In the genomic region with DNA sequence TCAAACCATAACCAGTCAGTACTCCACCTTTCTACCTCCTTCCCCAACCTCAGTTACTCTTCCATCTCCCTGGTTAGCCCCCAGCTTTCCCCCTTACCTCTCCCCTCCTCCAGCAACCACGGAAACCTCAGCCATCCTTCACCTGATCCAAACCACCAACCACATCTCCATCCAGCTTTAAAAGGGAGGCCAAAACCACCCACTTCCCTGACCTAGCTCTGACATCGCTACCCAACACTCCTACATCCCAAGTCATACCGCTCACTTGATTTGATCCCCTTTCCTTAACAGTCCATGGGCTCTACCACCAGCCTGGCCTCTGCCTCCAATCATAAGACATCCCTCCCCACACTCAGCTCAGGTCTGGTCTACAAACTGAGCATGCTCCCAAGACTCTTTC, we compare ENCODE assay signal across 9 cellular contexts. TPM values are rescaled to one million over a fixed set of nuclear protein-coding genes. Genes with fewer than 3 reads are reported as not detected.
DNase-seq lines count a peak whose midpoint lies in the region; ATAC-seq and TF ChIP-seq lines count a peak whose summit lies in the region.
"Had no signal": no experiment of that assay in that cellular context is flagged by ENCODE, and none has a peak within 500 bp of the region (broad histone marks: within the 10 kb centered on the region; RNA-seq: fewer than 3 reads in every experiment).

No MANE protein-coding gene starts in this region.

- TF ChIP-seq POLR2A in NB4 (IDR thresholded peaks at IDR 0.05; ENCODE audit: extremely low read depth, insufficient read length), result no peak

- H3K9me3 ChIP-seq in CD4-positive, alpha-beta T cell (ENCODE audit: control insufficient read depth, low read length), result no peaks in the 10 kb centered on the region
- H3K9me3 ChIP-seq: sigmoid colon had no signal

- no peaks in the 10 kb centered on the region for H3K27me3 Mint-ChIP-seq in CD4-positive, alpha-beta T cell
- H3K27me3 Mint-ChIP-seq in dendritic cell treated with granulocyte-macrophage colony-stimulating factor and Interleukin-4, amounts not matched to agents 40 ng/mL and 50 ng/mL, for 4 days, result no peaks in the 10 kb centered on the region
- H3K27me3 Mint-ChIP-seq in neural crest cell (ENCODE audit: low read depth), result no peaks in the 10 kb centered on the region

- H3K27ac Mint-ChIP-seq in CD4-positive, alpha-beta T cell, result peak overlapping the region; percentile 84
- H3K27ac Mint-ChIP-seq in dendritic cell treated with granulocyte-macrophage colony-stimulating factor and Interleukin-4, amounts not matched to agents 40 ng/mL and 50 ng/mL, for 4 days, result peak overlapping the region; percentile 83
- H3K27ac Mint-ChIP-seq in neural crest cell (ENCODE audit: unreplicated experiment), result no peak overlapping the region

- H3K36me3 Mint-ChIP-seq in CD4-positive, alpha-beta T cell (ENCODE audit: low read depth), result peaks cover 43% of the 10 kb centered on the region
- peaks cover 69% of the 10 kb centered on the region for H3K36me3 Mint-ChIP-seq in dendritic cell treated with granulocyte-macrophage colony-stimulating factor and Interleukin-4, amounts not matched to agents 40 ng/mL and 50 ng/mL, for 4 days (ENCODE audit: low read depth)
- H3K36me3 Mint-ChIP-seq in neural crest cell (ENCODE audit: low read depth), result no peaks in the 10 kb centered on the region

- peak overlapping the region; percentile 81 for H3K4me3 ChIP-seq in NB4 (ENCODE audit: low read depth, low read length)

- CTCF ChIA-PET in CD4-positive, alpha-beta T cell (lab: Charles Lee), result interaction anchor here (1.7 kb wide), 1 partner anchor 28 kb away, joined by 6 read pairs; no protein-coding TSS in a partner anchor
- CTCF ChIA-PET in GM10248 (lab: Yijun Ruan, JAX), result interaction anchor here (1.1 to 2.2 kb wide), 3 partner anchors 12 to 28 kb away, joined by 3 to 6 read pairs (median 5); no protein-coding TSS in a partner anchor

- H3K27me3 ChIP-seq in CD4-positive, alpha-beta T cell (ENCODE audit: control insufficient read depth, insufficient read depth, low read length), result no peaks in the 10 kb centered on the region
- H3K27me3 ChIP-seq: sigmoid colon had no signal

- peak overlapping the region; percentile 99 for H3K4me3 Mint-ChIP-seq in CD4-positive, alpha-beta T cell
- peak overlapping the region; percentile 99 for H3K4me3 Mint-ChIP-seq in dendritic cell treated with granulocyte-macrophage colony-stimulating factor and Interleukin-4, amounts not matched to agents 40 ng/mL and 50 ng/mL, for 4 days
- peak overlapping the region; percentile 91 for H3K4me3 Mint-ChIP-seq in neural crest cell

- H3K4me1 Mint-ChIP-seq in CD4-positive, alpha-beta T cell (ENCODE audit: low read depth), result peaks cover 78% of the 10 kb centered on the region
- H3K4me1 Mint-ChIP-seq in dendritic cell treated with granulocyte-macrophage colony-stimulating factor and Interleukin-4, amounts not matched to agents 40 ng/mL and 50 ng/mL, for 4 days (ENCODE audit: low read depth), result peaks cover 85% of the 10 kb centered on the region
- peaks cover 45% of the 10 kb centered on the region for H3K4me1 Mint-ChIP-seq in neural crest cell

- no peaks in the 10 kb centered on the region for H3K9me3 Mint-ChIP-seq in CD4-positive, alpha-beta T cell
- H3K9me3 Mint-ChIP-seq in dendritic cell treated with granulocyte-macrophage colony-stimulating factor and Interleukin-4, amounts not matched to agents 40 ng/mL and 50 ng/mL, for 4 days, result no peaks in the 10 kb centered on the region
- H3K9me3 Mint-ChIP-seq in neural crest cell, result no peaks in the 10 kb centered on the region

- DNase-seq in CD4-positive, alpha-beta T cell, result no peak
- no peak for DNase-seq in NB4 (ENCODE audit: low read depth)
- no peak for DNase-seq in neural crest cell (ENCODE audit: low read depth, low spot score)
- no peak for DNase-seq in GM10248 (ENCODE audit: extremely low spot score)
- DNase-seq in NCI-H82 (lab: John Stamatoyannopoulos, UW), result no peak
- DNase-seq: sigmoid colon had no signal

- no peak overlapping the region for H3K27ac ChIP-seq in CD4-positive, alpha-beta T cell (ENCODE audit: low read depth, low read length)

- intact Hi-C loops in CD4-positive, alpha-beta T cell (cut with DNase I, micrococcal nuclease), result loop anchor here (5.0 to 10.0 kb wide), 4 partner anchors 77 to 332 kb away; a partner anchor contains a TSS
- intact Hi-C loops in dendritic cell treated with granulocyte-macrophage colony-stimulating factor and Interleukin-4, amounts not matched to agents 40 ng/mL and 50 ng/mL, for 4 days (cut with micrococcal nuclease), result no loop called here

- no peak for TF ChIP-seq CTCF in CD4-positive, alpha-beta T cell (IDR thresholded peaks at IDR 0.05)
- TF ChIP-seq CTCF in NB4 (IDR thresholded peaks at IDR 0.05; ENCODE audit: low read depth, low read length) (no peak), neural crest cell (conservative IDR thresholded peaks at IDR 0.05) (no peak), GM10248 (IDR thresholded peaks at IDR 0.05; ENCODE audit: control extremely low read depth, extremely low read depth, low read depth, missing control alignments) (no peak)

- POLR2A ChIA-PET in CD4-positive, alpha-beta T cell (lab: Charles Lee), result interaction anchor here (3.0 to 4.9 kb wide), 4 partner anchors 28 to 177 kb away, joined by 25 to 51 read pairs (median 35); a partner anchor contains a TSS
- POLR2A ChIA-PET in GM10248 (lab: Yijun Ruan, JAX), result interaction anchor here (0.6 to 1.3 kb wide), 3 partner anchors 12 to 762 kb away, joined by 3 to 6 read pairs (median 3); a partner anchor contains a TSS

- ATAC-seq in CD4-positive, alpha-beta T cell (ENCODE audit: poor library complexity), result no peak
- ATAC-seq in HG03045 (IDR thresholded peaks at IDR 0.05; ENCODE audit: unreplicated experiment) (no peak), GM18511 (IDR thresholded peaks at IDR 0.05; ENCODE audit: unreplicated experiment) (no peak)

RNA-seq across cellular contexts. Expression of a gene that starts 1.5 kb away (rescaled TPM):
- total RNA-seq in CD4-positive, alpha-beta T cell, result 10 to 100 TPM; 49.7 to 53.8 TPM
- 45.1 and 54.1 TPM in 2 replicates for total RNA-seq in neural crest cell
